In genomic region chr15:33309602-33310276, GRCh38 we compare ENCODE assay signal across 8 cellular contexts. TPM values are rescaled to one million over a fixed set of nuclear protein-coding genes. Genes with fewer than 3 reads are reported as not detected.
DNase-seq lines count a peak whose midpoint lies in the region; ATAC-seq, FAIRE-seq and TF ChIP-seq lines count a peak whose summit lies in the region.

No MANE protein-coding gene starts in this region.

- no peaks in the 10 kb centered on the region for H3F3A ChIP-seq in SU-DHL-6 (ENCODE audit: insufficient read depth)

- intact Hi-C loops in HepG2 (cut with micrococcal nuclease; ENCODE audit: unreplicated experiment) (no loop called here), right lobe of liver (cut with DNase I) (no loop called here)

- no peak for DNase-seq in HepG2 (ENCODE audit: low spot score)
- no peak for DNase-seq in right lobe of liver
- peak; percentile 7 for DNase-seq in iris pigment epithelial cell (ENCODE audit: low read depth)
- no peak for DNase-seq in activated CD8-positive, alpha-beta memory T cell treated with anti-CD3 and anti-CD28 coated beads for 24 hours
- no peak for DNase-seq in NCI-H1694 treated with DMSO at 0.1 percent for 48 hours (lab: John Stamatoyannopoulos, UW)

- H3K9ac ChIP-seq in HepG2 (ENCODE audit: insufficient read depth, low read depth, low read length) (no peak overlapping the region), SU-DHL-6 (ENCODE audit: low read length) (no peak overlapping the region)

- H3K4me2 ChIP-seq in HepG2 (ENCODE audit: low read depth, low read length) (no peak overlapping the region), SU-DHL-6 (ENCODE audit: low read depth, low read length, poor library complexity, severe bottlenecking) (no peak overlapping the region)

- no peak for FAIRE-seq in HepG2 (lab: Jason Lieb, UNC)

- 5% methylated on average over 7 of the region's 7 CpGs for WGBS in HepG2 (ENCODE audit: low lambda C conversion rate)
- WGBS in right lobe of liver (ENCODE audit: insufficient coverage, low coverage, low lambda C conversion rate, missing lambda C conversion rate), result 18% methylated on average over 6 of the region's 7 CpGs

- H3K79me2 ChIP-seq in HepG2 (ENCODE audit: insufficient read depth, low read length) (no peaks in the 10 kb centered on the region), SU-DHL-6 (ENCODE audit: insufficient read depth, low read length) (no peaks in the 10 kb centered on the region)

- H3K27me3 ChIP-seq in HepG2 (ENCODE audit: control insufficient read depth in 1 of 2, insufficient read depth in 2 of 2, low read length in 2 of 2) (peaks cover 0 to 13% of the 10 kb centered on the region in 2 experiments; a peak in 1 of 5 replicates), right lobe of liver (peaks cover 0 to 8% of the 10 kb centered on the region in 2 donors), SU-DHL-6 (ENCODE audit: low read length) (no peaks in the 10 kb centered on the region)

- POLR2A ChIA-PET in HepG2 (lab: Yijun Ruan, JAX), result no interaction called here

- no peaks in the 10 kb centered on the region for H3K4me1 ChIP-seq in HepG2 (ENCODE audit: insufficient read depth, low read length)
- no peaks in the 10 kb centered on the region for H3K4me1 ChIP-seq in right lobe of liver

- no peak for ATAC-seq in HepG2
- no peak for ATAC-seq in right lobe of liver
- no peak for ATAC-seq in GM21786 (IDR thresholded peaks at IDR 0.05; ENCODE audit: unreplicated experiment)
- no peak for ATAC-seq in GM18861 (IDR thresholded peaks at IDR 0.05; ENCODE audit: unreplicated experiment)

- H2AFZ ChIP-seq in HepG2 (ENCODE audit: low read length) (no peak overlapping the region), SU-DHL-6 (ENCODE audit: low read depth, low read length, severe bottlenecking) (no peak overlapping the region)

- TF ChIP-seq POLR2A in HepG2 (IDR thresholded peaks at IDR 0.05; ENCODE audit: insufficient read depth in 1 of 2, low read depth in 2 of 2, low read length in 2 of 2) (no peak), right lobe of liver (IDR thresholded peaks at IDR 0.05) (no peak)

- H3K9me3 ChIP-seq in HepG2 (ENCODE audit: low read length) (no peaks in the 10 kb centered on the region), right lobe of liver (no peaks in the 10 kb centered on the region), SU-DHL-6 (ENCODE audit: insufficient read depth, low read length) (no peaks in the 10 kb centered on the region)

- H3K36me3 ChIP-seq in HepG2 (replicated peaks in 1 of 2; ENCODE audit: control insufficient read depth in 1 of 2, insufficient read depth in 2 of 2, low read length in 2 of 2) (no peaks in the 10 kb centered on the region), right lobe of liver (no peaks in the 10 kb centered on the region), SU-DHL-6 (ENCODE audit: low read length) (no peaks in the 10 kb centered on the region)

- in situ Hi-C loops in HepG2 (cut with HindIII; ENCODE audit: extremely low pct_ligation_motif_present, low pct_unique_long_range_greater_than_20kb), result no loop called here

- no peaks in the 10 kb centered on the region for H3K9me2 ChIP-seq in SU-DHL-6 (replicated peaks; ENCODE audit: insufficient read depth, low read length)

- no peaks in the 10 kb centered on the region for H4K20me1 ChIP-seq in HepG2 (ENCODE audit: insufficient read depth, low read length)
- no peaks in the 10 kb centered on the region for H4K20me1 ChIP-seq in SU-DHL-6 (ENCODE audit: low read depth, low read length)

- TF ChIP-seq CTCF in HepG2 (CRISPR knock-in tag; IDR thresholded peaks at IDR 0.05) (peak; percentile 18; the same call in 1 of the 2 replicates), right lobe of liver (IDR thresholded peaks at IDR 0.05) (peak in 1 of 4 donors; percentile 5), SU-DHL-6 (IDR thresholded peaks at IDR 0.05; ENCODE audit: insufficient read depth, low read length, poor library complexity, severe bottlenecking) (peak; percentile 18)

- H3K4me3 ChIP-seq in HepG2 (replicated peaks in 1 of 3; ENCODE audit: insufficient read depth in 1 of 3, low read depth in 2 of 3, low read length in 3 of 3) (no peak overlapping the region), right lobe of liver (no peak overlapping the region), SU-DHL-6 (ENCODE audit: insufficient read depth, low read length, poor library complexity, severe bottlenecking) (no peak overlapping the region)

- no peak for TF ChIP-seq RAD21 in HepG2 (CRISPR knock-in tag; IDR thresholded peaks at IDR 0.05)

- no peak overlapping the region for H3K27ac ChIP-seq in HepG2 (ENCODE audit: extremely low read length, insufficient read depth, low read length)
- H3K27ac ChIP-seq in right lobe of liver, result no peak overlapping the region
- no peak overlapping the region for H3K27ac ChIP-seq in SU-DHL-6 (ENCODE audit: low read depth, low read length)

- CTCF ChIA-PET in HepG2 (lab: Yijun Ruan, JAX; ENCODE audit: low intra/inter-chr PET ratio, low total read pairs), result no interaction called here

- no TSS peak for BruUV-seq in HepG2 (replicated peaks; lab: Mats Ljungman, UMichigan)

- TF ChIP-seq EP300 in HepG2 (IDR thresholded peaks at IDR 0.05; ENCODE audit: low read depth in 2 of 2, low read length in 2 of 2) (no peak), HepG2 (CRISPR knock-in tag; IDR thresholded peaks at IDR 0.05; ENCODE audit: borderline replicate concordance) (no peak)

RNA-seq across cellular contexts. Expression of gene RYR3, which starts 1.0 kb away (rescaled TPM):
- not detected in 2 replicates for total RNA-seq in HepG2 (2016; rRNA removed; fragmentation: Illumina TruSeq; extraction: Trizol)
- not detected in 2 replicates for total RNA-seq in HepG2 (2016; cell fraction: cytosol; rRNA removed; fragmentation: Illumina TruSeq; extraction: Trizol; ENCODE audit: low read depth)
- total RNA-seq in HepG2 (2016; cell fraction: insoluble cytoplasmic fraction; rRNA removed; fragmentation: Illumina TruSeq; extraction: Trizol), result not detected in 2 replicates
- not detected in 2 replicates for total RNA-seq in HepG2 (2016; cell fraction: membrane; rRNA removed; fragmentation: Illumina TruSeq; extraction: Trizol)
- total RNA-seq in HepG2 (2016; cell fraction: nucleus; rRNA removed; fragmentation: Illumina TruSeq; extraction: Trizol), result not detected in 2 replicates
- not detected in 2 replicates for polyA plus RNA-seq in HepG2 (2011; rRNA removed)
- polyA plus RNA-seq in HepG2 (2011; cell fraction: cytosol; rRNA removed), result not detected in 2 replicates
- polyA plus RNA-seq in HepG2 (2011; cell fraction: nucleus; rRNA removed), result not detected in 2 replicates
- 0.09 TPM in 2 replicates for polyA plus RNA-seq in HepG2 (2012)
- not detected in 2 replicates for polyA plus RNA-seq in HepG2 (2016; cell fraction: cytosol; fragmentation: Illumina TruSeq; extraction: Trizol; ENCODE audit: low read depth)
- not detected in 2 replicates for polyA plus RNA-seq in HepG2 (2016; cell fraction: insoluble cytoplasmic fraction; fragmentation: Illumina TruSeq; extraction: Trizol; ENCODE audit: low read depth)
- not detected in 2 replicates for polyA plus RNA-seq in HepG2 (2016; cell fraction: membrane; fragmentation: Illumina TruSeq; extraction: Trizol; ENCODE audit: low read depth)
- polyA plus RNA-seq in HepG2 (2016; cell fraction: nucleus; fragmentation: Illumina TruSeq; extraction: Trizol; ENCODE audit: insufficient read depth, low read depth), result not detected in 2 replicates
- not detected in 2 replicates for polyA minus RNA-seq in HepG2 (2011; rRNA and poly(A)+ RNA removed; ENCODE audit: low replicate concordance)
- polyA minus RNA-seq in HepG2 (2011; cell fraction: cytosol; rRNA and poly(A)+ RNA removed), result not detected in 2 replicates
- 0.12 TPM in 1 of 2 replicates, not detected in the other for polyA minus RNA-seq in HepG2 (2011; cell fraction: nucleus; rRNA and poly(A)+ RNA removed)
- under 1 TPM in 3 of 6 experiments, not detected in 3; under 0.01 to 0.31 (median 0.05) TPM for total RNA-seq in right lobe of liver
